ENCODE assay signal across 8 cellular contexts in genomic region chr3:24640330-24640877, GRCh38.
DNase-seq lines count a peak whose midpoint lies in the region; ATAC-seq, FAIRE-seq and TF ChIP-seq lines count a peak whose summit lies in the region.

No MANE protein-coding gene starts in this region.

- H3K4me3 Mint-ChIP-seq in immature natural killer cell: no peak overlapping the region

- no peaks in the 10 kb centered on the region for H3K36me3 Mint-ChIP-seq in immature natural killer cell

- H3K27ac Mint-ChIP-seq in immature natural killer cell: no peak overlapping the region

- H3K9me3 Mint-ChIP-seq in immature natural killer cell: peaks cover 0 to 7% (median 0%) of the 10 kb centered on the region in 6 donors

- peak; percentile 67 for TF ChIP-seq CTCF in D721Med (IDR thresholded peaks at IDR 0.05; ENCODE audit: insufficient read depth, missing control alignments)
- peak; percentile 80 for TF ChIP-seq CTCF in LNCAP (IDR thresholded peaks at IDR 0.05)

- H3K27me3 Mint-ChIP-seq in immature natural killer cell (ENCODE audit: low read depth in 3 of 3): peaks cover 0 to 2% (median 0%) of the 10 kb centered on the region in 3 donors

- peak; percentile 51 for FAIRE-seq in D721Med (lab: Jason Lieb, UNC)

- no peaks in the 10 kb centered on the region for H3K4me1 Mint-ChIP-seq in immature natural killer cell

- intact Hi-C loops in posterior cingulate gyrus (cut with DNase I): no loop called here

- in situ Hi-C loops in T47D (cut with HindIII; ENCODE audit: low pct_unique_long_range_greater_than_20kb, low sequenced_read_pairs): no loop called here

- ATAC-seq in HG02610 (IDR thresholded peaks at IDR 0.05; ENCODE audit: unreplicated experiment): no peak

- no peak for DNase-seq in D721Med (ENCODE audit: insufficient read length, low spot score)
- peak; percentile 19 to 61 for DNase-seq in T47D (ENCODE audit: low read depth in 1 of 2, low spot score in 1 of 2)
- peak; percentile 35 for DNase-seq in midbrain (lab: John Stamatoyannopoulos, UW)
- DNase-seq in immature natural killer cell: no peak
- no peak for DNase-seq in stimulated activated CD4-positive, alpha-beta T cell treated with anti-CD3 and anti-CD28 coated beads, Interleukin-4, amount 100 ng/mL, for 1 hour
- DNase-seq in posterior cingulate gyrus: no peak

Comparison
In these comparisons a context has a peak if more than half of its experiments do, and no peak if none do; other contexts are left out.
1. DNase-seq: peak in T47D (2 of 2) and midbrain (single experiment); none in D721Med (single experiment), immature natural killer cell (0 of 3), stimulated activated CD4-positive, alpha-beta T cell treated with anti-CD3 and anti-CD28 coated beads, Interleukin-4, amount 100 ng/mL, for 1 hour (single experiment) and posterior cingulate gyrus (0 of 10).